In genomic region chr4:73308286-73308685, GRCh38 we compare ENCODE assay signal across 8 cellular contexts. TPM values are rescaled to one million over a fixed set of nuclear protein-coding genes. Genes with fewer than 3 reads are reported as not detected.
DNase-seq lines count a peak whose midpoint lies in the region; ATAC-seq and TF ChIP-seq lines count a peak whose summit lies in the region.

No MANE protein-coding gene starts in this region.

- H3K36me3 ChIP-seq in mammary epithelial cell (ENCODE audit: insufficient read depth, low read length) (no peaks in the 10 kb centered on the region), smooth muscle cell (ENCODE audit: low read depth) (no peaks in the 10 kb centered on the region)

- no peaks in the 10 kb centered on the region for H3K9me3 ChIP-seq in mammary epithelial cell (replicated peaks; ENCODE audit: insufficient read depth, low read length)
- no peaks in the 10 kb centered on the region for H3K9me3 ChIP-seq in smooth muscle cell (replicated peaks; ENCODE audit: low read depth)

- H3K9ac ChIP-seq in mammary epithelial cell (ENCODE audit: insufficient read depth, low read length) (no peak overlapping the region), smooth muscle cell (ENCODE audit: low read depth) (no peak overlapping the region)

- H2AFZ ChIP-seq in mammary epithelial cell (ENCODE audit: low read depth, low read length) (no peak overlapping the region), smooth muscle cell (ENCODE audit: low read depth) (peak overlapping the region; percentile 67)

- DNase-seq in DMS 273 (lab: John Stamatoyannopoulos, UW; ENCODE audit: unreplicated experiment) (peak; percentile 13), DMS 273 treated with DMSO at 0.1 percent for 48 hours (lab: John Stamatoyannopoulos, UW) (no peak), NCI-H146 (lab: John Stamatoyannopoulos, UW) (peak; percentile 19), mammary epithelial cell (peak; percentile 15), smooth muscle cell (lab: John Stamatoyannopoulos, UW; ENCODE audit: unreplicated experiment) (no peak), NCI-H2107 (lab: John Stamatoyannopoulos, UW) (no peak)
- DNase-seq in activated CD4-positive, CD25-positive, alpha-beta regulatory T cell treated with anti-CD3 and anti-CD28 coated beads, Interleukin-2, amount 50 U/mL, for 72 hours, result no peak

- H4K20me1 ChIP-seq in mammary epithelial cell (ENCODE audit: insufficient read depth, low read length), result no peaks in the 10 kb centered on the region
- no peaks in the 10 kb centered on the region for H4K20me1 ChIP-seq in smooth muscle cell (ENCODE audit: low read depth)

- TF ChIP-seq CTCF in mammary epithelial cell (conservative IDR thresholded peaks at IDR 0.05 in 1 of 2, IDR thresholded peaks at IDR 0.05 in 1 of 2; ENCODE audit: extremely low read depth in 1 of 2, insufficient read depth in 1 of 2, low read depth in 1 of 2, low read length in 2 of 2) (peak; percentile 33 to 40), smooth muscle cell (IDR thresholded peaks at IDR 0.05; ENCODE audit: borderline replicate concordance, insufficient read depth, poor library complexity, severe bottlenecking) (peak; percentile 28)

- H3K4me1 ChIP-seq in mammary epithelial cell (ENCODE audit: insufficient read depth, low read length), result no peaks in the 10 kb centered on the region
- H3K4me1 ChIP-seq in smooth muscle cell (ENCODE audit: low read depth), result no peaks in the 10 kb centered on the region

- H3K27ac ChIP-seq in mammary epithelial cell (ENCODE audit: insufficient read depth, low read depth, low read length) (no peak overlapping the region), smooth muscle cell (ENCODE audit: low read depth) (peak overlapping the region; percentile 46)

- no peaks in the 10 kb centered on the region for H3K79me2 ChIP-seq in mammary epithelial cell (ENCODE audit: insufficient read depth, low read length)
- H3K79me2 ChIP-seq in smooth muscle cell (ENCODE audit: low read depth), result no peaks in the 10 kb centered on the region

- dilution Hi-C loops in mammary epithelial cell (cut with HindIII; ENCODE audit: low sequenced_read_pairs), result no loop called here

- H3K4me2 ChIP-seq in mammary epithelial cell (ENCODE audit: insufficient read depth, low read depth, low read length), result no peak overlapping the region
- H3K4me2 ChIP-seq in smooth muscle cell, result peak overlapping the region; percentile 1

- ATAC-seq in HG02973 (IDR thresholded peaks at IDR 0.05; ENCODE audit: unreplicated experiment), result no peak

- H3F3A ChIP-seq in smooth muscle cell (ENCODE audit: low read depth), result no peaks in the 10 kb centered on the region

- no TSS peak for BruUV-seq in mammary epithelial cell (replicated peaks; lab: Mats Ljungman, UMichigan)

- H3K4me3 ChIP-seq in mammary epithelial cell (replicated peaks in 1 of 3; ENCODE audit: insufficient read depth in 1 of 3, low read depth in 2 of 3, low read length in 3 of 3) (no peak overlapping the region), smooth muscle cell (no peak overlapping the region)

- WGBS in mammary epithelial cell (ENCODE audit: low coverage, missing lambda C conversion rate), result 83% methylated on average over 3 of the region's 3 CpGs
- 59% methylated on average over 3 of the region's 3 CpGs for WGBS in smooth muscle cell (ENCODE audit: low lambda C conversion rate)

- in situ Hi-C loops in mammary epithelial cell (cut with MboI; ENCODE audit: low sequenced_read_pairs in 2 of 2), result no loop called here

- CTCF ChIA-PET in mammary epithelial cell (lab: Charles Lee; ENCODE audit: low non-redundant PET), result no interaction called here

- intact Hi-C loops in mammary epithelial cell (cut with micrococcal nuclease), result loop anchor here (1.0 to 5.0 kb wide), 3 partner anchors 50 to 239 kb away; partner anchors contain the start of genes ANKRD17 and COX18

- H3K27me3 ChIP-seq in mammary epithelial cell (ENCODE audit: insufficient read depth, low read length) (no peaks in the 10 kb centered on the region), smooth muscle cell (ENCODE audit: low read depth) (no peaks in the 10 kb centered on the region)

RNA-seq across cellular contexts. Expression of gene ANKRD17, which starts 49.7 kb away (rescaled TPM):
- total RNA-seq in mammary epithelial cell (10 to 100 TPM; 66.2 to 70.6 TPM), smooth muscle cell (58.0 and 62.2 TPM in 2 replicates)
- polyA plus RNA-seq in mammary epithelial cell (41.9 TPM), smooth muscle cell (29.7 and 33.8 TPM in 2 replicates)
- 105 TPM for polyA minus RNA-seq in mammary epithelial cell

Comparison
In these comparisons a context has a peak if more than half of its experiments do, and no peak if none do; other contexts are left out.
1. DNase-seq: peak in DMS 273 (single experiment), NCI-H146 (single experiment) and mammary epithelial cell (single experiment); none in DMS 273 treated with DMSO at 0.1 percent for 48 hours (single experiment), smooth muscle cell (single experiment), activated CD4-positive, CD25-positive, alpha-beta regulatory T cell treated with anti-CD3 and anti-CD28 coated beads, Interleukin-2, amount 50 U/mL, for 72 hours (single experiment) and NCI-H2107 (single experiment).